27 cellular contexts compared by ENCODE assay signal in genomic region chr4:154614306-154614705, GRCh38. TPM values are rescaled to one million over a fixed set of nuclear protein-coding genes. Genes with fewer than 3 reads are reported as not detected.
A peak's percentile ranks its signal among the peaks of the same experiment; 100 is the strongest.
DNase-seq lines count a peak whose midpoint lies in the region; ATAC-seq, FAIRE-seq and TF ChIP-seq lines count a peak whose summit lies in the region.
"Had no signal": no experiment of that assay in that cellular context is flagged by ENCODE, and none has a peak within 500 bp of the region (broad histone marks: within the 10 kb centered on the region; RNA-seq: fewer than 3 reads in every experiment).

No MANE protein-coding gene starts in this region.

- in situ Hi-C loops in HepG2 (cut with HindIII; ENCODE audit: extremely low pct_ligation_motif_present, low pct_unique_long_range_greater_than_20kb): no loop called here

- no peak overlapping the region for H2AFZ ChIP-seq in HepG2 (ENCODE audit: low read length)

- peak overlapping the region; percentile 56 to 94 (median 75) for H3K27ac ChIP-seq in right lobe of liver
- no peak overlapping the region for H3K27ac ChIP-seq in HepG2 (ENCODE audit: extremely low read length, insufficient read depth, low read length)
- H3K27ac ChIP-seq: 22Rv1, BLaER1 had no signal

- peaks cover 29% of the 10 kb centered on the region for H3K79me2 ChIP-seq in HepG2 (ENCODE audit: insufficient read depth, low read length)

- H3K4me2 ChIP-seq in HepG2 (ENCODE audit: low read depth, low read length): no peak overlapping the region
- H3K4me2 ChIP-seq: BLaER1 had no signal

- CTCF ChIA-PET in HepG2 (lab: Yijun Ruan, JAX; ENCODE audit: low intra/inter-chr PET ratio, low total read pairs): no interaction called here

- no peaks in the 10 kb centered on the region for H4K20me1 ChIP-seq in HepG2 (ENCODE audit: insufficient read depth, low read length)
- H4K20me1 ChIP-seq: BLaER1 had no signal

- no TSS peak for BruUV-seq in HepG2 (replicated peaks; lab: Mats Ljungman, UMichigan)

- TF ChIP-seq CTCF in right lobe of liver (IDR thresholded peaks at IDR 0.05): no peak
- no peak for TF ChIP-seq CTCF in HepG2 (CRISPR knock-in tag; IDR thresholded peaks at IDR 0.05)
- no peak for TF ChIP-seq CTCF in fibroblast of villous mesenchyme (IDR thresholded peaks at IDR 0.05; ENCODE audit: insufficient read depth, low read depth, low read length)

- H3K36me3 ChIP-seq in right lobe of liver: peaks cover 11 to 23% (median 15%) of the 10 kb centered on the region in 4 donors
- peaks cover 0 to 7% of the 10 kb centered on the region in 2 experiments; a peak in 3 of 5 replicates for H3K36me3 ChIP-seq in HepG2 (replicated peaks in 1 of 2; ENCODE audit: control insufficient read depth in 1 of 2, insufficient read depth in 2 of 2, low read length in 2 of 2)
- H3K36me3 ChIP-seq: BE2C, BLaER1 had no signal

- TF ChIP-seq EP300 in HepG2 (IDR thresholded peaks at IDR 0.05; ENCODE audit: low read depth in 2 of 2, low read length in 2 of 2) (no peak), HepG2 (CRISPR knock-in tag; IDR thresholded peaks at IDR 0.05; ENCODE audit: borderline replicate concordance) (no peak)

- H3K27me3 ChIP-seq in right lobe of liver (no peaks in the 10 kb centered on the region), HepG2 (ENCODE audit: control insufficient read depth in 1 of 2, insufficient read depth in 2 of 2, low read length in 2 of 2) (no peaks in the 10 kb centered on the region)
- H3K27me3 ChIP-seq: BE2C, BLaER1 had no signal

- intact Hi-C loops in right lobe of liver (cut with DNase I): loop anchor here in 1 of 2 donors (5.0 kb wide), 1 partner anchor 47 kb away; no protein-coding TSS in a partner anchor
- intact Hi-C loops in HepG2 (cut with micrococcal nuclease; ENCODE audit: unreplicated experiment): no loop called here

- POLR2A ChIA-PET in HepG2 (lab: Yijun Ruan, JAX): interaction anchor here (0.7 to 15.2 kb wide), 4 partner anchors 16 to 54 kb away, joined by 3 to 468 read pairs (median 98); partner anchors contain the start of gene FGA

- ATAC-seq in right lobe of liver: no peak
- ATAC-seq in HepG2: no peak

- H3K4me3 ChIP-seq in right lobe of liver: peak overlapping the region in 1 of 3 donors; percentile 2
- no peak overlapping the region for H3K4me3 ChIP-seq in HepG2 (replicated peaks in 1 of 3; ENCODE audit: insufficient read depth in 1 of 3, low read depth in 2 of 3, low read length in 3 of 3)
- H3K4me3 ChIP-seq in fibroblast of villous mesenchyme (ENCODE audit: low read depth, low read length): no peak overlapping the region
- H3K4me3 ChIP-seq: BLaER1 had no signal

- TF ChIP-seq POLR2A in right lobe of liver (IDR thresholded peaks at IDR 0.05): no peak
- TF ChIP-seq POLR2A in HepG2 (IDR thresholded peaks at IDR 0.05; ENCODE audit: insufficient read depth in 1 of 2, low read depth in 2 of 2, low read length in 2 of 2): no peak

- TF ChIP-seq RAD21 in HepG2 (CRISPR knock-in tag; IDR thresholded peaks at IDR 0.05): no peak

- H3K4me1 ChIP-seq in right lobe of liver (peaks cover 0 to 45% (median 19%) of the 10 kb centered on the region in 4 donors), HepG2 (ENCODE audit: insufficient read depth, low read length) (peaks cover 68% of the 10 kb centered on the region)
- H3K4me1 ChIP-seq: BE2C had no signal

- no peak for DNase-seq in right lobe of liver
- no peak for DNase-seq in HepG2 (ENCODE audit: low spot score)
- peak; percentile 41 for DNase-seq in fibroblast of villous mesenchyme (ENCODE audit: low read depth)
- DNase-seq in EL: no peak
- DNase-seq in stimulated activated CD8-positive, alpha-beta memory T cell treated with anti-CD3 and anti-CD28 coated beads, Interleukin-4, amount 100 ng/mL, for 48 hours: no peak
- DNase-seq: ACHN; BE2C; C1 segment of cervical spinal cord; CD4-positive, alpha-beta memory T cell; CD4-positive, CD25-positive, alpha-beta regulatory T cell; CD8-positive, alpha-beta memory T cell; COR-L47; DMS 273 treated with DMSO at 0.1 percent for 48 hours; DMS153; DMS53; DMS79; DND-41; GF-D8 had no signal

- no peaks in the 10 kb centered on the region for H3K9me3 ChIP-seq in right lobe of liver
- H3K9me3 ChIP-seq in HepG2 (ENCODE audit: low read length): no peaks in the 10 kb centered on the region
- H3K9me3 ChIP-seq: BE2C, BLaER1 had no signal

- no peak overlapping the region for H3K9ac ChIP-seq in HepG2 (ENCODE audit: insufficient read depth, low read depth, low read length)
- H3K9ac ChIP-seq: BLaER1 had no signal

- FAIRE-seq in HepG2 (lab: Jason Lieb, UNC): no peak
- FAIRE-seq: G401.6, GM12891, GM19239 had no signal

RNA-seq across cellular contexts. Expression of gene FGG, which starts 1.9 kb away (rescaled TPM):
- total RNA-seq in right lobe of liver (over 10,000 TPM in 4 of 6 experiments, 1,000 to 10,000 TPM in 2; 5,578 to 14,578 (median 13,052) TPM), HepG2 (2016; rRNA removed; fragmentation: Illumina TruSeq; extraction: Trizol) (1,495 and 2,423 TPM in 2 replicates), fibroblast of villous mesenchyme (not detected in 2 replicates)
- 401 and 461 TPM in 2 replicates for total RNA-seq in HepG2 (2016; cell fraction: cytosol; rRNA removed; fragmentation: Illumina TruSeq; extraction: Trizol; ENCODE audit: low read depth)
- total RNA-seq in HepG2 (2016; cell fraction: insoluble cytoplasmic fraction; rRNA removed; fragmentation: Illumina TruSeq; extraction: Trizol): 1,449 and 2,438 TPM in 2 replicates
- 624 and 702 TPM in 2 replicates for total RNA-seq in HepG2 (2016; cell fraction: membrane; rRNA removed; fragmentation: Illumina TruSeq; extraction: Trizol)
- 2,130 and 2,392 TPM in 2 replicates for total RNA-seq in HepG2 (2016; cell fraction: nucleus; rRNA removed; fragmentation: Illumina TruSeq; extraction: Trizol)
- 1,030 and 1,037 TPM in 2 replicates for polyA plus RNA-seq in HepG2 (2011; rRNA removed)
- polyA plus RNA-seq in HepG2 (2011; cell fraction: cytosol; rRNA removed): 571 and 1,106 TPM in 2 replicates
- 235 and 339 TPM in 2 replicates for polyA plus RNA-seq in HepG2 (2011; cell fraction: nucleus; rRNA removed)
- 1,249 and 1,529 TPM in 2 replicates for polyA plus RNA-seq in HepG2 (2012)
- polyA plus RNA-seq in HepG2 (2016; cell fraction: cytosol; fragmentation: Illumina TruSeq; extraction: Trizol; ENCODE audit: low read depth): 421 and 430 TPM in 2 replicates
- 1,324 and 1,381 TPM in 2 replicates for polyA plus RNA-seq in HepG2 (2016; cell fraction: insoluble cytoplasmic fraction; fragmentation: Illumina TruSeq; extraction: Trizol; ENCODE audit: low read depth)
- polyA plus RNA-seq in HepG2 (2016; cell fraction: membrane; fragmentation: Illumina TruSeq; extraction: Trizol; ENCODE audit: low read depth): 463 and 496 TPM in 2 replicates
- polyA plus RNA-seq in HepG2 (2016; cell fraction: nucleus; fragmentation: Illumina TruSeq; extraction: Trizol; ENCODE audit: insufficient read depth, low read depth): 2,640 and 2,884 TPM in 2 replicates
- 0.72 and 295 TPM in 2 replicates for polyA minus RNA-seq in HepG2 (2011; rRNA and poly(A)+ RNA removed; ENCODE audit: low replicate concordance)
- 285 and 453 TPM in 2 replicates for polyA minus RNA-seq in HepG2 (2011; cell fraction: cytosol; rRNA and poly(A)+ RNA removed)
- polyA minus RNA-seq in HepG2 (2011; cell fraction: nucleus; rRNA and poly(A)+ RNA removed): 263 and 473 TPM in 2 replicates
- total RNA-seq: A172; A673; CD4-positive, alpha-beta memory T cell; CD4-positive, CD25-positive, alpha-beta regulatory T cell; CD8-positive, alpha-beta memory T cell; Daoy had no signal
- polyA plus RNA-seq: CD14-positive monocyte; CD4-positive, alpha-beta memory T cell; CD4-positive, CD25-positive, alpha-beta regulatory T cell; CD8-positive, alpha-beta memory T cell had no signal

RNA-seq across cellular contexts. Expression of gene FGA, which starts 23.8 kb away (rescaled TPM):
- total RNA-seq in right lobe of liver (over 10,000 TPM in 5 of 6 experiments, 1,000 to 10,000 TPM in 1; 8,384 to 20,319 (median 15,496) TPM), HepG2 (2016; rRNA removed; fragmentation: Illumina TruSeq; extraction: Trizol) (743 and 1,523 TPM in 2 replicates), fibroblast of villous mesenchyme (not detected in 2 replicates)
- total RNA-seq in HepG2 (2016; cell fraction: cytosol; rRNA removed; fragmentation: Illumina TruSeq; extraction: Trizol; ENCODE audit: low read depth): 63.8 and 68.9 TPM in 2 replicates
- 698 and 1,531 TPM in 2 replicates for total RNA-seq in HepG2 (2016; cell fraction: insoluble cytoplasmic fraction; rRNA removed; fragmentation: Illumina TruSeq; extraction: Trizol)
- total RNA-seq in HepG2 (2016; cell fraction: membrane; rRNA removed; fragmentation: Illumina TruSeq; extraction: Trizol): 131 and 151 TPM in 2 replicates
- 1,165 and 1,343 TPM in 2 replicates for total RNA-seq in HepG2 (2016; cell fraction: nucleus; rRNA removed; fragmentation: Illumina TruSeq; extraction: Trizol)
- polyA plus RNA-seq in HepG2 (2011; rRNA removed): 640 and 755 TPM in 2 replicates
- 361 and 711 TPM in 2 replicates for polyA plus RNA-seq in HepG2 (2011; cell fraction: cytosol; rRNA removed)
- 219 and 306 TPM in 2 replicates for polyA plus RNA-seq in HepG2 (2011; cell fraction: nucleus; rRNA removed)
- 1,090 and 1,341 TPM in 2 replicates for polyA plus RNA-seq in HepG2 (2012)
- polyA plus RNA-seq in HepG2 (2016; cell fraction: cytosol; fragmentation: Illumina TruSeq; extraction: Trizol; ENCODE audit: low read depth): 52.4 and 61.1 TPM in 2 replicates
- 573 and 576 TPM in 2 replicates for polyA plus RNA-seq in HepG2 (2016; cell fraction: insoluble cytoplasmic fraction; fragmentation: Illumina TruSeq; extraction: Trizol; ENCODE audit: low read depth)
- 76.3 and 93.7 TPM in 2 replicates for polyA plus RNA-seq in HepG2 (2016; cell fraction: membrane; fragmentation: Illumina TruSeq; extraction: Trizol; ENCODE audit: low read depth)
- polyA plus RNA-seq in HepG2 (2016; cell fraction: nucleus; fragmentation: Illumina TruSeq; extraction: Trizol; ENCODE audit: insufficient read depth, low read depth): 1,268 and 1,352 TPM in 2 replicates
- polyA minus RNA-seq in HepG2 (2011; rRNA and poly(A)+ RNA removed; ENCODE audit: low replicate concordance): 0.40 and 296 TPM in 2 replicates
- polyA minus RNA-seq in HepG2 (2011; cell fraction: cytosol; rRNA and poly(A)+ RNA removed): 327 and 562 TPM in 2 replicates
- 245 and 404 TPM in 2 replicates for polyA minus RNA-seq in HepG2 (2011; cell fraction: nucleus; rRNA and poly(A)+ RNA removed)
- total RNA-seq: A172; A673; CD4-positive, alpha-beta memory T cell; CD4-positive, CD25-positive, alpha-beta regulatory T cell; CD8-positive, alpha-beta memory T cell; Daoy had no signal
- polyA plus RNA-seq: CD14-positive monocyte; CD4-positive, alpha-beta memory T cell; CD4-positive, CD25-positive, alpha-beta regulatory T cell; CD8-positive, alpha-beta memory T cell had no signal

RNA-seq across cellular contexts. Expression of gene FGB, which starts 51.5 kb away (rescaled TPM):
- total RNA-seq in right lobe of liver: over 10,000 TPM in 5 of 6 experiments, 1,000 to 10,000 TPM in 1; 6,080 to 16,362 (median 11,864) TPM
- 408 and 784 TPM in 2 replicates for total RNA-seq in HepG2 (2016; rRNA removed; fragmentation: Illumina TruSeq; extraction: Trizol)
- 56.7 and 69.7 TPM in 2 replicates for total RNA-seq in HepG2 (2016; cell fraction: cytosol; rRNA removed; fragmentation: Illumina TruSeq; extraction: Trizol; ENCODE audit: low read depth)
- total RNA-seq in HepG2 (2016; cell fraction: insoluble cytoplasmic fraction; rRNA removed; fragmentation: Illumina TruSeq; extraction: Trizol): 374 and 784 TPM in 2 replicates
- 96.6 and 132 TPM in 2 replicates for total RNA-seq in HepG2 (2016; cell fraction: membrane; rRNA removed; fragmentation: Illumina TruSeq; extraction: Trizol)
- 538 and 629 TPM in 2 replicates for total RNA-seq in HepG2 (2016; cell fraction: nucleus; rRNA removed; fragmentation: Illumina TruSeq; extraction: Trizol)
- 226 and 273 TPM in 2 replicates for polyA plus RNA-seq in HepG2 (2011; rRNA removed)
- polyA plus RNA-seq in HepG2 (2011; cell fraction: cytosol; rRNA removed): 107 and 238 TPM in 2 replicates
- polyA plus RNA-seq in HepG2 (2011; cell fraction: nucleus; rRNA removed): 60.1 and 85.7 TPM in 2 replicates
- 449 and 489 TPM in 2 replicates for polyA plus RNA-seq in HepG2 (2012)
- polyA plus RNA-seq in HepG2 (2016; cell fraction: cytosol; fragmentation: Illumina TruSeq; extraction: Trizol; ENCODE audit: low read depth): 53.8 and 63.1 TPM in 2 replicates
- polyA plus RNA-seq in HepG2 (2016; cell fraction: insoluble cytoplasmic fraction; fragmentation: Illumina TruSeq; extraction: Trizol; ENCODE audit: low read depth): 379 and 391 TPM in 2 replicates
- 70.9 and 94.9 TPM in 2 replicates for polyA plus RNA-seq in HepG2 (2016; cell fraction: membrane; fragmentation: Illumina TruSeq; extraction: Trizol; ENCODE audit: low read depth)
- polyA plus RNA-seq in HepG2 (2016; cell fraction: nucleus; fragmentation: Illumina TruSeq; extraction: Trizol; ENCODE audit: insufficient read depth, low read depth): 850 and 880 TPM in 2 replicates
- polyA minus RNA-seq in HepG2 (2011; rRNA and poly(A)+ RNA removed; ENCODE audit: low replicate concordance): 57.2 TPM in 1 of 2 replicates, not detected in the other
- polyA minus RNA-seq in HepG2 (2011; cell fraction: cytosol; rRNA and poly(A)+ RNA removed): 69.4 and 146 TPM in 2 replicates
- 65.9 and 110 TPM in 2 replicates for polyA minus RNA-seq in HepG2 (2011; cell fraction: nucleus; rRNA and poly(A)+ RNA removed)
- total RNA-seq in fibroblast of villous mesenchyme: not detected in 2 replicates
- total RNA-seq: A172; A673; CD4-positive, alpha-beta memory T cell; CD4-positive, CD25-positive, alpha-beta regulatory T cell; CD8-positive, alpha-beta memory T cell; Daoy had no signal
- polyA plus RNA-seq: CD14-positive monocyte; CD4-positive, alpha-beta memory T cell; CD4-positive, CD25-positive, alpha-beta regulatory T cell; CD8-positive, alpha-beta memory T cell had no signal

Comparison
In these comparisons a context has a peak if more than half of its experiments do, and no peak if none do; other contexts are left out.
1. RNA of gene FGG, which starts 1.9 kb away (total RNA-seq): 5,578 to 14,578 TPM in right lobe of liver and 401 to 2,438 TPM in HepG2; not detected in fibroblast of villous mesenchyme; every median in the first group is over 100 times any median in the second.
2. RNA of gene FGA, which starts 23.8 kb away (total RNA-seq): 8,384 to 20,319 TPM in right lobe of liver and 63.8 to 1,531 TPM in HepG2; not detected in fibroblast of villous mesenchyme; every median in the first group is over 10 times any median in the second.
3. RNA of gene FGB, which starts 51.5 kb away (total RNA-seq): 6,080 to 16,362 TPM in right lobe of liver and 56.7 to 784 TPM in HepG2; not detected in fibroblast of villous mesenchyme; every median in the first group is over 10 times any median in the second.